In the genomic region with DNA sequence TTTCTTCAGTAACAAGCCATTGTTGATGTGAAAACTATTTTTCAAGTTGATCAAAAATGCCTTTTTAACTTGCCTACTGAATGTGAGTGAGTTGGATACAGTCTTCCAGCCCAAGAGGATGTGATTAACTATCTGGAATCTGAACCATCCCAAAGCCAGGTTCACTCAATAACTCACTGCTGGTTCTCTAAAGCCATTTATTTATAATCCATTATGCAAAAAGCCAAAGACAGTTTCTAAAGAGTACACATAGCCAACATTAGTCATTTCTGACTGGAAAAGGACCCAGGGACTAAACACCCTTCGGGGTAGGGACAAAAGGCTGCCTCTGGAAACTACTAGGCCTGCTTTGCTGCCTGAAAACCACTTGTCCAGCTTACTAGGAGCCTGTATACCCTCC, we compare ENCODE assay signal across 16 cellular contexts.
"Had no signal": no experiment of that assay in that cellular context is flagged by ENCODE, and none has a peak within 500 bp of the region (broad histone marks: within the 10 kb centered on the region; RNA-seq: fewer than 3 reads in every experiment).

No MANE protein-coding gene starts in this region.

- ATAC-seq: T-helper 17 cell had no signal

- H3K27me3 ChIP-seq: adrenal gland, brain microvascular endothelial cell, ovary, testis had no signal

- H3K9me3 ChIP-seq: adrenal gland, left ventricle myocardium inferior, ovary, testis had no signal

- H3K4me1 ChIP-seq: adrenal gland, testis had no signal

- H3K27ac ChIP-seq: brain microvascular endothelial cell, left ventricle myocardium inferior, ovary, testis had no signal

- DNase-seq: activated B cell treated with CpG ODN at 0.5 μM for 24 hours; activated CD4-positive, alpha-beta T cell treated with anti-CD3 and anti-CD28 coated beads, Interleukin-2, amount 10 ng/mL, durations not matched to agents 7 days and 5 days; activated naive CD4-positive, alpha-beta T cell treated with anti-CD3 and anti-CD28 coated beads, Interleukin-2, amount 50 U/mL, for 16 hours; activated T-cell treated with anti-CD3 and anti-CD28 coated beads for 4 hours; adrenal gland; brain microvascular endothelial cell; cerebellar nuclear complex; left ventricle myocardium inferior; mesendoderm; ovary; stimulated activated CD4-positive, alpha-beta T cell treated with anti-CD3 and anti-CD28 coated beads, Interleukin-4, amount 100 ng/mL, for 24 hours; T-helper 17 cell; testis had no signal

- H3K9me3 Mint-ChIP-seq: activated B cell treated with CpG ODN at 0.5 μM for 24 hours; activated CD4-positive, alpha-beta T cell treated with anti-CD3 and anti-CD28 coated beads, Interleukin-2, amount 10 ng/mL, durations not matched to agents 7 days and 5 days; dendritic cell treated with granulocyte-macrophage colony-stimulating factor and Interleukin-4, amounts not matched to agents 40 ng/mL and 50 ng/mL, for 4 days; stimulated activated naive CD8-positive, alpha-beta T cell treated with anti-CD3 and anti-CD28 coated beads, Interleukin-15, Interleukin-2, amounts not matched to agents 100 ng/mL and 50 ng/mL, for 24 hours had no signal

- H3K4me3 ChIP-seq: adrenal gland, left ventricle myocardium inferior, ovary, testis had no signal

- H3K4me1 Mint-ChIP-seq: activated B cell treated with CpG ODN at 0.5 μM for 24 hours; activated CD4-positive, alpha-beta T cell treated with anti-CD3 and anti-CD28 coated beads, Interleukin-2, amount 10 ng/mL, durations not matched to agents 7 days and 5 days had no signal

- H3K27ac Mint-ChIP-seq: activated B cell treated with CpG ODN at 0.5 μM for 24 hours; activated CD4-positive, alpha-beta T cell treated with anti-CD3 and anti-CD28 coated beads, Interleukin-2, amount 10 ng/mL, durations not matched to agents 7 days and 5 days; dendritic cell treated with granulocyte-macrophage colony-stimulating factor and Interleukin-4, amounts not matched to agents 40 ng/mL and 50 ng/mL, for 4 days; stimulated activated naive CD8-positive, alpha-beta T cell treated with anti-CD3 and anti-CD28 coated beads, Interleukin-15, Interleukin-2, amounts not matched to agents 100 ng/mL and 50 ng/mL, for 24 hours; T-helper 17 cell had no signal

- H3K4me3 Mint-ChIP-seq: activated B cell treated with CpG ODN at 0.5 μM for 24 hours; activated CD4-positive, alpha-beta T cell treated with anti-CD3 and anti-CD28 coated beads, Interleukin-2, amount 10 ng/mL, durations not matched to agents 7 days and 5 days; dendritic cell treated with granulocyte-macrophage colony-stimulating factor and Interleukin-4, amounts not matched to agents 40 ng/mL and 50 ng/mL, for 4 days; neural crest cell; stimulated activated naive CD8-positive, alpha-beta T cell treated with anti-CD3 and anti-CD28 coated beads, Interleukin-15, Interleukin-2, amounts not matched to agents 100 ng/mL and 50 ng/mL, for 24 hours; T-helper 17 cell had no signal

- H3K27me3 Mint-ChIP-seq: dendritic cell treated with granulocyte-macrophage colony-stimulating factor and Interleukin-4, amounts not matched to agents 40 ng/mL and 50 ng/mL, for 4 days; stimulated activated naive CD8-positive, alpha-beta T cell treated with anti-CD3 and anti-CD28 coated beads, Interleukin-15, Interleukin-2, amounts not matched to agents 100 ng/mL and 50 ng/mL, for 24 hours had no signal

- H3K36me3 ChIP-seq: adrenal gland, brain microvascular endothelial cell, left ventricle myocardium inferior, ovary had no signal
